In the genomic region with DNA sequence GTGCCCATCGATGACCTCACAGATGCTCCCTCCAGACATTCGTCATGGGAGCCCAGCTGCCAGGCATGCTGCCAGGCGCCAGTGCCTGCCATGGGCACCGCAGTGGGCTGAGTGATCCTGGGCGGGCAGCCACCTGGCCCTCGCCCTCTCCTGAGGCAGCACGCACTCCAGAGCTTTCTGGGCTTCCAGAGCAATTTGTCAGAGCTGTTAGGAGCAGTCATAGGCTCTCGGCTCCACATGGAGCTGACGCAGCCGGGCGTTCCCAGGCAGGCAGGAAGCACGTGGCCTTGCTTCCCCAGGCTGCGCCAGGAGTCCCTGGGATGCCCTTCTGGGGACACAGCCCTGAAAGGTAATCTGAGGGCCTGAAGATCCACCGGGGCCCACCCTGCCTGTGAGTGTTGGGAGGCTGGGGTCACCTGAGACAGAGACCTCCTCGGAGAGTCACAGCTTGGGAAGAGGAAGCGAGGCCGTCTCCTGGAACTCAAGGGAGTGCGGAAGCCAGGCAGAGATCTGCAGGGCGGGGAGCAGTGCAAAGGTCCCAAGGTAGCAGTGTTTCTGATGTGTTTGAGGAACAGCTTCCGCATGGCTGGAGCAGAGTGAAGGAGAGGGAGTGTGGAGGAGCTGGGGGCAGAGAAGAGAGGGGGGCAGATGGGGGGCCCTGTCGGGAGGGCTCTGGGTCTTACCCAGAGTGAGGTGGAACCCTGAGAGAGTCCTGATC, we compare ENCODE assay signal across 1 cellular context.
A peak's percentile ranks its signal among the peaks of the same experiment; 100 is the strongest.
TF ChIP-seq lines count a peak whose summit lies in the region.

No MANE protein-coding gene starts in this region.

TF ChIP-seq in IMR-90, 13 proteins besides CTCF, POLR2A, EP300 and RAD21:
- TF ChIP-seq MAZ (IDR thresholded peaks at IDR 0.05; ENCODE audit: borderline replicate concordance, low read depth, low read length) (no peak), USF2 (IDR thresholded peaks at IDR 0.05; ENCODE audit: low read depth, low read length) (peak; percentile 29; the same call in 1 of the 2 replicates)
